In genomic region chr7:42059275-42059674, GRCh38 we compare ENCODE assay signal across 27 cellular contexts.
"Had no signal": no experiment of that assay in that cellular context is flagged by ENCODE, and none has a peak within 500 bp of the region (broad histone marks: within the 10 kb centered on the region; RNA-seq: fewer than 3 reads in every experiment).

No MANE protein-coding gene starts in this region.

- H3K4me1 ChIP-seq: foreskin keratinocyte, parathyroid adenoma, right lobe of liver, tibial nerve, upper lobe of left lung had no signal

- DNase-seq: effector CD8-positive, alpha-beta T cell; endodermal cell; foreskin keratinocyte; glutamatergic neuron; heart right ventricle; hippocampal formation; immature natural killer cell; natural killer cell; right lobe of liver; small intestine; stimulated activated CD4-positive, alpha-beta T cell treated with anti-CD3 and anti-CD28 coated beads, Interleukin-15, amount 100 ng/mL, for 24 hours; stimulated activated CD4-positive, alpha-beta T cell treated with anti-CD3 and anti-CD28 coated beads, Interleukin-2, amount 100 ng/mL, for 48 hours; stimulated activated naive B cell treated with anti-CD40 and anti-IgM and Interleukin-4, amounts not matched to agents 10 μg/mL and 1 μg/mL and 100 μg/mL, for 72 hours; upper lobe of left lung had no signal

- H3K27me3 Mint-ChIP-seq: dendritic cell treated with granulocyte-macrophage colony-stimulating factor and Interleukin-4, amounts not matched to agents 40 ng/mL and 50 ng/mL, for 4 days; memory B cell; stimulated activated naive CD8-positive, alpha-beta T cell treated with anti-CD3 and anti-CD28 coated beads, Interleukin-15, Interleukin-2, amounts not matched to agents 100 ng/mL and 50 ng/mL, for 24 hours had no signal

- H2AFZ ChIP-seq: parathyroid adenoma had no signal

- H3K4me3 ChIP-seq: esophagus muscularis mucosa, heart right ventricle, lung, right lobe of liver, thoracic aorta, tibial nerve, upper lobe of left lung had no signal

- H3K36me3 Mint-ChIP-seq: immature natural killer cell; memory B cell; natural killer cell; stimulated activated naive B cell treated with anti-CD40 and anti-IgM and Interleukin-4, amounts not matched to agents 10 μg/mL and 1 μg/mL and 100 μg/mL, for 72 hours had no signal

- H3K36me3 ChIP-seq: esophagus muscularis mucosa, heart right ventricle, neutrophil, right lobe of liver, thoracic aorta, tibial nerve, upper lobe of left lung had no signal

- H3K4me3 Mint-ChIP-seq: dendritic cell treated with granulocyte-macrophage colony-stimulating factor and Interleukin-4, amounts not matched to agents 40 ng/mL and 50 ng/mL, for 4 days; endodermal cell; immature natural killer cell; memory B cell; natural killer cell; stimulated activated naive B cell treated with anti-CD40 and anti-IgM and Interleukin-4, amounts not matched to agents 10 μg/mL and 1 μg/mL and 100 μg/mL, for 72 hours; stimulated activated naive CD8-positive, alpha-beta T cell treated with anti-CD3 and anti-CD28 coated beads, Interleukin-15, Interleukin-2, amounts not matched to agents 100 ng/mL and 50 ng/mL, for 24 hours had no signal

- FAIRE-seq: endothelial cell of umbilical vein, keratinocyte, small intestine had no signal

- ATAC-seq: foreskin keratinocyte; heart right ventricle; left lobe of liver; natural killer cell; right lobe of liver; stimulated activated naive B cell treated with anti-CD40 and anti-IgM and Interleukin-4, amounts not matched to agents 10 μg/mL and 1 μg/mL and 100 μg/mL, for 72 hours had no signal

- H3K4me1 Mint-ChIP-seq: memory B cell; natural killer cell; stimulated activated naive B cell treated with anti-CD40 and anti-IgM and Interleukin-4, amounts not matched to agents 10 μg/mL and 1 μg/mL and 100 μg/mL, for 72 hours had no signal

- H3K9me3 Mint-ChIP-seq: dendritic cell treated with granulocyte-macrophage colony-stimulating factor and Interleukin-4, amounts not matched to agents 40 ng/mL and 50 ng/mL, for 4 days; endodermal cell; memory B cell; natural killer cell; stimulated activated naive CD8-positive, alpha-beta T cell treated with anti-CD3 and anti-CD28 coated beads, Interleukin-15, Interleukin-2, amounts not matched to agents 100 ng/mL and 50 ng/mL, for 24 hours had no signal

- H3K27ac ChIP-seq: esophagus muscularis mucosa, foreskin keratinocyte, heart right ventricle, neutrophil, parathyroid adenoma, right lobe of liver, thoracic aorta, tibial nerve, upper lobe of left lung had no signal

- H3K27ac Mint-ChIP-seq: dendritic cell treated with granulocyte-macrophage colony-stimulating factor and Interleukin-4, amounts not matched to agents 40 ng/mL and 50 ng/mL, for 4 days; endodermal cell; immature natural killer cell; memory B cell; natural killer cell; progenitor cell of endocrine pancreas; stimulated activated naive B cell treated with anti-CD40 and anti-IgM and Interleukin-4, amounts not matched to agents 10 μg/mL and 1 μg/mL and 100 μg/mL, for 72 hours; stimulated activated naive CD8-positive, alpha-beta T cell treated with anti-CD3 and anti-CD28 coated beads, Interleukin-15, Interleukin-2, amounts not matched to agents 100 ng/mL and 50 ng/mL, for 24 hours had no signal

- H3K9me3 ChIP-seq: esophagus muscularis mucosa, heart right ventricle, neutrophil, right lobe of liver, thoracic aorta, tibial nerve, upper lobe of left lung had no signal

- H3K79me2 ChIP-seq: parathyroid adenoma had no signal
